In genomic region chr5:132265336-132266030, GRCh38 we compare ENCODE assay signal across 8 cellular contexts. TPM values are rescaled to one million over a fixed set of nuclear protein-coding genes. Genes with fewer than 3 reads are reported as not detected.
DNase-seq lines count a peak whose midpoint lies in the region; ATAC-seq and TF ChIP-seq lines count a peak whose summit lies in the region.

No MANE protein-coding gene starts in this region.

- no peaks in the 10 kb centered on the region for H3K27me3 Mint-ChIP-seq in endodermal cell (ENCODE audit: insufficient read depth)

- H3K9ac ChIP-seq in endodermal cell (ENCODE audit: extremely low read depth, low read length, poor library complexity, severe bottlenecking): no peak overlapping the region

- peaks cover 4% of the 10 kb centered on the region for H3K36me3 ChIP-seq in endodermal cell (ENCODE audit: control insufficient read depth, insufficient read depth, low read length)

- H3K9me3 Mint-ChIP-seq in endodermal cell: no peaks in the 10 kb centered on the region

- no peak for TF ChIP-seq CTCF in endodermal cell (conservative IDR thresholded peaks at IDR 0.05)

- no peak overlapping the region for H3K27ac ChIP-seq in endodermal cell (ENCODE audit: low read depth, low read length)

- peak; percentile 30 for ATAC-seq in Right ventricle myocardium inferior
- no peak for ATAC-seq in GM18867 (IDR thresholded peaks at IDR 0.05; ENCODE audit: unreplicated experiment)
- no peak for ATAC-seq in GM18502 (IDR thresholded peaks at IDR 0.05; ENCODE audit: poor library complexity, unreplicated experiment)

- intact Hi-C loops in Right ventricle myocardium inferior (cut with DNase I): no loop called here
- intact Hi-C loops in cardiac septum (cut with DNase I): no loop called here

- no peaks in the 10 kb centered on the region for H3K9me3 ChIP-seq in endodermal cell (ENCODE audit: control insufficient read depth, low read length)

- 85 to 86% methylated on average over 5 to 8 of the region's 8 CpGs for WGBS in endodermal cell (ENCODE audit: insufficient coverage in 1 of 2, insufficient read length in 1 of 2), 2 experiments

- H3K27ac Mint-ChIP-seq in endodermal cell: no peak overlapping the region

- no peak overlapping the region for H3K4me3 ChIP-seq in endodermal cell (ENCODE audit: low read length)

- no peak overlapping the region for H3K4me3 Mint-ChIP-seq in endodermal cell

- no peaks in the 10 kb centered on the region for H3K36me3 Mint-ChIP-seq in endodermal cell (ENCODE audit: low read depth)

- peaks cover 4% of the 10 kb centered on the region for H3K4me1 Mint-ChIP-seq in endodermal cell

- DNase-seq in Right ventricle myocardium inferior (ENCODE audit: missing footprints): no peak
- DNase-seq in cardiac septum (ENCODE audit: low spot score): no peak
- peak; percentile 55 for DNase-seq in endodermal cell
- peak; percentile 54 for DNase-seq in mucosa of gallbladder (ENCODE audit: low spot score)
- no peak for DNase-seq in OCI-M1 (lab: John Stamatoyannopoulos, UW)
- DNase-seq in GM19238 (ENCODE audit: insufficient read length, low spot score): no peak

- no peaks in the 10 kb centered on the region for H3K4me1 ChIP-seq in endodermal cell (ENCODE audit: control insufficient read depth, insufficient read depth, low read length)

- H3K27me3 ChIP-seq in endodermal cell (ENCODE audit: control insufficient read depth, insufficient read depth, low read length, poor library complexity, severe bottlenecking): no peaks in the 10 kb centered on the region

RNA-seq across cellular contexts. Expression of gene PDLIM4, which starts 8.0 kb away (rescaled TPM):
- 5.4 TPM for total RNA-seq in Right ventricle myocardium inferior
- total RNA-seq in cardiac septum: 8.8 TPM
- total RNA-seq in endodermal cell: 10 to 100 TPM in 1 of 2 donors, 1 to 10 TPM in 1; 9.0 to 11.2 TPM
- 32.8 TPM for polyA plus RNA-seq in endodermal cell (2013, experiment 1 of 2)
- polyA plus RNA-seq in endodermal cell (2013, experiment 2 of 2): 29.0 TPM
- total RNA-seq in mucosa of gallbladder: 20.7 TPM

RNA-seq across cellular contexts. Expression of gene SLC22A4, which starts 28.7 kb away (rescaled TPM):
- 0.57 TPM for total RNA-seq in Right ventricle myocardium inferior
- 2.2 TPM for total RNA-seq in cardiac septum
- under 1 TPM in 1 of 2 donors, not detected in 1; 0.68 TPM for total RNA-seq in endodermal cell
- 0.18 TPM for polyA plus RNA-seq in endodermal cell (2013, experiment 1 of 2)
- polyA plus RNA-seq in endodermal cell (2013, experiment 2 of 2): 0.12 TPM
- 0.37 TPM for total RNA-seq in mucosa of gallbladder

RNA-seq across cellular contexts. Expression of gene P4HA2, which starts 37.8 kb away (rescaled TPM):
- total RNA-seq in Right ventricle myocardium inferior (88.7 TPM), cardiac septum (50.5 TPM), endodermal cell (10 to 100 TPM; 15.1 to 19.6 TPM), mucosa of gallbladder (47.5 TPM)
- 16.6 TPM for polyA plus RNA-seq in endodermal cell (2013, experiment 1 of 2)
- polyA plus RNA-seq in endodermal cell (2013, experiment 2 of 2): 14.6 TPM

Comparison
In these comparisons a context has a peak if more than half of its experiments do, and no peak if none do; other contexts are left out.
1. DNase-seq: peak in endodermal cell (single experiment) and mucosa of gallbladder (single experiment); none in Right ventricle myocardium inferior (single experiment), cardiac septum (single experiment), OCI-M1 (single experiment) and GM19238 (single experiment).